Comparison of ENCODE assay signal across 34 cellular contexts in the genomic region with DNA sequence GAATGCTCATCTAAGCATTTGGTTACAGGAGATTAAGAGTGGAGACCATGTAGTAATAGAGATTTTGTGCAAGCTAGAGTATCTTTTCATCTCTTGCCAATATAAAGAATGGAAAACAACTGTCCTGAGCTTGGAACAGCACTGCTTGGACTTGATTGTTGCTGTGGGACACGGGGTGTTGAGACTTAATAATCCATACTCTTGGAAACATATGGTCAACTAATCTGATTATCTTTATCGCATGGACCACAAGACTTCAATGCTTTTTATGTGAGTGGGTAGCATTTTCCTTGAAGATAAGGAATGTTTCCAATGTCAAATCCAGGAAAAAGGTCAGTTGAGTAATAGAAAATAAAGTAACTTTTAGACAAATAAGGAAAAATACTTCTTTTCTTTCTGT.
"Had no signal": no experiment of that assay in that cellular context is flagged by ENCODE, and none has a peak within 500 bp of the region (broad histone marks: within the 10 kb centered on the region; RNA-seq: fewer than 3 reads in every experiment).

No MANE protein-coding gene starts in this region.

- H3K36me3 ChIP-seq: adrenal gland, SJSA1 had no signal

- ATAC-seq: activated CD4-positive, alpha-beta T cell treated with anti-CD3 and anti-CD28 coated beads for 36 hours; activated CD4-positive, CD25-positive, alpha-beta regulatory T cell treated with anti-CD3 and anti-CD28 coated beads, Interleukin-2, amount 50 U/mL, for 24 hours; activated CD8-positive, alpha-beta T cell treated with anti-CD3 and anti-CD28 coated beads, Interleukin-2, amount 10 ng/mL, durations not matched to agents 7 days and 5 days; K562; Panc1; WTC11 had no signal

- H3K27ac ChIP-seq: adrenal gland, SJSA1 had no signal

- FAIRE-seq: bronchial epithelial cell, K562 had no signal

- DNase-seq: activated CD4-positive, alpha-beta T cell treated with anti-CD3 and anti-CD28 coated beads for 36 hours; activated CD4-positive, alpha-beta T cell treated with anti-CD3 and anti-CD28 coated beads, Interleukin-2, amount 10 ng/mL, durations not matched to agents 7 days and 5 days; activated CD4-positive, alpha-beta T cell treated with anti-CD3 and anti-CD28 coated beads, Interleukin-2, amount 50 U/mL, for 48 hours; activated CD8-positive, alpha-beta T cell treated with anti-CD3 and anti-CD28 coated beads, Interleukin-2, amount 10 ng/mL, durations not matched to agents 7 days and 5 days; activated gamma-delta T cell; activated naive CD4-positive, alpha-beta T cell treated with Interleukin-2 at 50 U/mL for 16 hours; activated naive CD8-positive, alpha-beta T cell treated with anti-CD3 and anti-CD28 coated beads, Interleukin-2, amount 10 ng/mL, durations not matched to agents 7 days and 5 days; activated T-cell treated with anti-CD3 and anti-CD28 coated beads, Interleukin-2, amount 50 U/mL, for 24 hours; adrenal gland; caudate nucleus; cerebellar nuclear complex; IMR-90; NCI-H1092 treated with DMSO at 0.1 percent for 48 hours; NCI-H1417; NCI-H146; NCI-H187 treated with DMSO at 0.1 percent for 48 hours; NCI-H2081; NCI-H345; NCI-H526 treated with DMSO at 0.1 percent for 48 hours; NCI-H774; RPMI8226; SHP77 treated with DMSO at 0.1 percent for 48 hours; SW 1271; T-helper 1 cell; T1000 had no signal

- H3K27ac Mint-ChIP-seq: activated CD4-positive, alpha-beta T cell treated with anti-CD3 and anti-CD28 coated beads for 36 hours; activated CD4-positive, alpha-beta T cell treated with anti-CD3 and anti-CD28 coated beads, Interleukin-2, amount 10 ng/mL, durations not matched to agents 7 days and 5 days; activated CD8-positive, alpha-beta T cell treated with anti-CD3 and anti-CD28 coated beads, Interleukin-2, amount 10 ng/mL, durations not matched to agents 7 days and 5 days; activated naive CD4-positive, alpha-beta T cell treated with anti-CD3 and anti-CD28 coated beads, Interleukin-2, amount 50 U/mL, for 24 hours; activated naive CD8-positive, alpha-beta T cell treated with anti-CD3 and anti-CD28 coated beads, Interleukin-2, amount 10 ng/mL, durations not matched to agents 7 days and 5 days; activated T-cell treated with anti-CD3 and anti-CD28 coated beads, Interleukin-2, amount 50 U/mL, for 24 hours; activated T-helper 2 cell treated with anti-CD3 and anti-CD28 coated beads, Interferon-gamma antibody, Interleukin-2, Interleukin-4, amounts not matched to agents 10 μg/mL and 5 μg/mL and 100 μg/mL, durations not matched to agents 14 hours and 24 hours and 36 hours; WTC11 had no signal

- H3K27me3 Mint-ChIP-seq: activated CD4-positive, alpha-beta T cell treated with anti-CD3 and anti-CD28 coated beads for 36 hours; activated CD4-positive, alpha-beta T cell treated with anti-CD3 and anti-CD28 coated beads, Interleukin-2, amount 10 ng/mL, durations not matched to agents 7 days and 5 days; activated naive CD4-positive, alpha-beta T cell treated with anti-CD3 and anti-CD28 coated beads, Interleukin-2, amount 50 U/mL, for 24 hours; activated naive CD8-positive, alpha-beta T cell treated with anti-CD3 and anti-CD28 coated beads, Interleukin-2, amount 10 ng/mL, durations not matched to agents 7 days and 5 days; activated T-cell treated with anti-CD3 and anti-CD28 coated beads, Interleukin-2, amount 50 U/mL, for 24 hours; brain had no signal

- H3K4me3 Mint-ChIP-seq: activated CD4-positive, alpha-beta T cell treated with anti-CD3 and anti-CD28 coated beads for 36 hours; activated CD4-positive, alpha-beta T cell treated with anti-CD3 and anti-CD28 coated beads, Interleukin-2, amount 10 ng/mL, durations not matched to agents 7 days and 5 days; activated CD8-positive, alpha-beta T cell treated with anti-CD3 and anti-CD28 coated beads, Interleukin-2, amount 10 ng/mL, durations not matched to agents 7 days and 5 days; activated naive CD4-positive, alpha-beta T cell treated with anti-CD3 and anti-CD28 coated beads, Interleukin-2, amount 50 U/mL, for 24 hours; activated naive CD8-positive, alpha-beta T cell treated with anti-CD3 and anti-CD28 coated beads, Interleukin-2, amount 10 ng/mL, durations not matched to agents 7 days and 5 days; activated T-cell treated with anti-CD3 and anti-CD28 coated beads, Interleukin-2, amount 50 U/mL, for 24 hours; brain; WTC11 had no signal

- H3K36me3 Mint-ChIP-seq: activated naive CD4-positive, alpha-beta T cell treated with anti-CD3 and anti-CD28 coated beads, Interleukin-2, amount 50 U/mL, for 24 hours; activated naive CD8-positive, alpha-beta T cell treated with anti-CD3 and anti-CD28 coated beads, Interleukin-2, amount 10 ng/mL, durations not matched to agents 7 days and 5 days; brain; WTC11 had no signal

- H3K27me3 ChIP-seq: adrenal gland, SJSA1 had no signal

- H3K4me3 ChIP-seq: adrenal gland, K562, SJSA1 had no signal

- H3K4me1 Mint-ChIP-seq: activated CD4-positive, alpha-beta T cell treated with anti-CD3 and anti-CD28 coated beads for 36 hours; activated CD4-positive, alpha-beta T cell treated with anti-CD3 and anti-CD28 coated beads, Interleukin-2, amount 10 ng/mL, durations not matched to agents 7 days and 5 days; activated naive CD4-positive, alpha-beta T cell treated with anti-CD3 and anti-CD28 coated beads, Interleukin-2, amount 50 U/mL, for 24 hours; activated naive CD8-positive, alpha-beta T cell treated with anti-CD3 and anti-CD28 coated beads, Interleukin-2, amount 10 ng/mL, durations not matched to agents 7 days and 5 days; WTC11 had no signal

- H3K9me3 Mint-ChIP-seq: activated CD4-positive, alpha-beta T cell treated with anti-CD3 and anti-CD28 coated beads, Interleukin-2, amount 10 ng/mL, durations not matched to agents 7 days and 5 days; activated naive CD4-positive, alpha-beta T cell treated with anti-CD3 and anti-CD28 coated beads, Interleukin-2, amount 50 U/mL, for 24 hours; activated naive CD8-positive, alpha-beta T cell treated with anti-CD3 and anti-CD28 coated beads, Interleukin-2, amount 10 ng/mL, durations not matched to agents 7 days and 5 days; activated T-cell treated with anti-CD3 and anti-CD28 coated beads, Interleukin-2, amount 50 U/mL, for 24 hours; activated T-helper 2 cell treated with anti-CD3 and anti-CD28 coated beads, Interferon-gamma antibody, Interleukin-2, Interleukin-4, amounts not matched to agents 10 μg/mL and 5 μg/mL and 100 μg/mL, durations not matched to agents 14 hours and 24 hours and 36 hours; brain; WTC11 had no signal

- H3K9me3 ChIP-seq: adrenal gland, SJSA1 had no signal
